ENCODE assay signal across 22 cellular contexts in the genomic region with DNA sequence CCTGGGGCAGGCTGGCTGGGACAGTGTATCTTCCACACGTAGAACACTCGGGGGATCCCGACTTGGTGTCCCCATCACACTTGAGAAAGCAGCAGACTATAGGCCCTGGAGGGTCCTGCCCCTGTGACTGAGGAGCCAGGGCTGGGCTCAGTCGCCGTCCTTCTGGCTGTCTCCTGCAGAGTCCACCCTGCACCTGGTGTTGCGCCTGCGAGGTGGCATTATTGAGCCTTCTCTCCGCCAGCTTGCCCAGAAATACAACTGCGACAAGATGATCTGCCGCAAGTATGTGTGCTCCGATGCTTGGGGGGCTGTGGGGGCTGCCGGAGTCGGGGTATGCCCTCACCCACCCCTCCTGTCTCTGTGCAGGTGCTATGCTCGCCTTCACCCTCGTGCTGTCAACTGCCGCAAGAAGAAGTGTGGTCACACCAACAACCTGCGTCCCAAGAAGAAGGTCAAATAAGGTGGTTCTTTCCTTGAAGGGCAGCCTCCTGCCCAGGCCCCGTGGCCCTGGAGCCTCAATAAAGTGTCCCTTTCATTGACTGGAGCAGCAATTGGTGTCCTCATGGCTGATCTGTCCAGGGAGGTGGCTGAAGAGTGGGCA. TPM values are rescaled to one million over a fixed set of nuclear protein-coding genes. Genes with fewer than 3 reads are reported as not detected.
A peak's percentile ranks its signal among the peaks of the same experiment; 100 is the strongest.
DNase-seq lines count a peak whose midpoint lies in the region; FAIRE-seq and TF ChIP-seq lines count a peak whose summit lies in the region.
"Had no signal": no experiment of that assay in that cellular context is flagged by ENCODE, and none has a peak within 500 bp of the region (broad histone marks: within the 10 kb centered on the region; RNA-seq: fewer than 3 reads in every experiment).

No MANE protein-coding gene starts in this region.

- peak overlapping the region in 4 of 7 donors; percentile 12 to 74 (median 44) for H3K4me3 Mint-ChIP-seq in CD8-positive, alpha-beta memory T cell
- peak overlapping the region; percentile 72 for H3K4me3 Mint-ChIP-seq in endothelial cell (ENCODE audit: unreplicated experiment)
- H3K4me3 Mint-ChIP-seq: GM23338 had no signal

- no peak for FAIRE-seq in frontal cortex (lab: Jason Lieb, UNC)
- FAIRE-seq: bronchial epithelial cell, endothelial cell of umbilical vein, small intestine had no signal

- no peak for DNase-seq in CD8-positive, alpha-beta memory T cell
- DNase-seq in NT2/D1 (ENCODE audit: low read depth, low spot score) (no peak), endothelial cell (ENCODE audit: low spot score) (no peak), suprapubic skin (ENCODE audit: low spot score in 2 of 2) (no peak), frontal cortex (ENCODE audit: low spot score in 2 of 2) (no peak)
- DNase-seq: activated CD4-positive, alpha-beta T cell treated with anti-CD3 and anti-CD28 coated beads for 1 hour; AML-193; Calu3; hypothalamus; mammary epithelial cell; naive thymus-derived CD4-positive, alpha-beta T cell; NCI-H1436; NCI-H2171 treated with DMSO at 0.1 percent for 48 hours; NCI-H748 treated with DMSO at 0.1 percent for 48 hours; small intestine; stimulated activated CD4-positive, alpha-beta T cell treated with anti-CD3 and anti-CD28 coated beads, Interleukin-4, amount 100 ng/mL, for 24 hours; substantia nigra had no signal

- no peak for TF ChIP-seq POLR2A in suprapubic skin (IDR thresholded peaks at IDR 0.05)

- no peak overlapping the region for H3K27ac ChIP-seq in CD8-positive, alpha-beta memory T cell (ENCODE audit: low read depth, low read length)
- no peak overlapping the region for H3K27ac ChIP-seq in suprapubic skin
- H3K27ac ChIP-seq: prostate gland, SJSA1 had no signal

- H3K4me1 Mint-ChIP-seq in CD8-positive, alpha-beta memory T cell: peaks cover 19 to 33% (median 22%) of the 10 kb centered on the region in 3 donors
- H3K4me1 Mint-ChIP-seq in endothelial cell (ENCODE audit: unreplicated experiment): peaks cover 9% of the 10 kb centered on the region

- no peaks in the 10 kb centered on the region for H3K9me3 ChIP-seq in CD8-positive, alpha-beta memory T cell (ENCODE audit: low read length)
- H3K9me3 ChIP-seq in NT2/D1 (ENCODE audit: insufficient read depth, low read length) (no peaks in the 10 kb centered on the region), suprapubic skin (no peaks in the 10 kb centered on the region)
- H3K9me3 ChIP-seq: prostate gland, SJSA1 had no signal

- H3K36me3 Mint-ChIP-seq in CD8-positive, alpha-beta memory T cell: peaks cover 0 to 67% (median 15%) of the 10 kb centered on the region in 3 donors
- H3K36me3 Mint-ChIP-seq in endothelial cell (ENCODE audit: low read depth, unreplicated experiment): peaks cover 19% of the 10 kb centered on the region

- H3K27ac Mint-ChIP-seq in CD8-positive, alpha-beta memory T cell: peak overlapping the region in 5 of 8 donors; percentile 43 to 71 (median 62)
- no peak overlapping the region for H3K27ac Mint-ChIP-seq in endothelial cell (ENCODE audit: unreplicated experiment)
- H3K27ac Mint-ChIP-seq: GM23338 had no signal

- POLR2A ChIA-PET in CD8-positive, alpha-beta memory T cell (lab: Charles Lee): no interaction called here

- no peak overlapping the region for H3K4me3 ChIP-seq in CD8-positive, alpha-beta memory T cell (ENCODE audit: low read length)
- H3K4me3 ChIP-seq in NT2/D1 (ENCODE audit: insufficient read length, low read depth) (no peak overlapping the region), suprapubic skin (no peak overlapping the region)
- H3K4me3 ChIP-seq: GM23338, prostate gland, SJSA1 had no signal

- H3K36me3 ChIP-seq in CD8-positive, alpha-beta memory T cell (ENCODE audit: insufficient read depth, low read length): peaks cover 32% of the 10 kb centered on the region
- H3K36me3 ChIP-seq in NT2/D1 (ENCODE audit: insufficient read depth, insufficient read length, low read length) (peaks cover 62% of the 10 kb centered on the region), suprapubic skin (peaks cover 46% of the 10 kb centered on the region)

- peaks cover 22% of the 10 kb centered on the region for H3K4me1 ChIP-seq in CD8-positive, alpha-beta memory T cell (ENCODE audit: insufficient read depth, low read length)
- H3K4me1 ChIP-seq in NT2/D1 (ENCODE audit: insufficient read depth, insufficient read length) (peaks cover 7% of the 10 kb centered on the region), suprapubic skin (peaks cover 19% of the 10 kb centered on the region)

- CTCF ChIA-PET in CD8-positive, alpha-beta memory T cell (lab: Charles Lee): no interaction called here

- H3K9me3 Mint-ChIP-seq in CD8-positive, alpha-beta memory T cell: no peaks in the 10 kb centered on the region
- no peaks in the 10 kb centered on the region for H3K9me3 Mint-ChIP-seq in endothelial cell (ENCODE audit: unreplicated experiment)
- H3K9me3 Mint-ChIP-seq: GM23338 had no signal

- no peaks in the 10 kb centered on the region for H3K27me3 ChIP-seq in CD8-positive, alpha-beta memory T cell (ENCODE audit: insufficient read depth, low read length, poor library complexity, severe bottlenecking)
- H3K27me3 ChIP-seq in NT2/D1 (ENCODE audit: insufficient read depth, insufficient read length) (no peaks in the 10 kb centered on the region), suprapubic skin (no peaks in the 10 kb centered on the region)
- H3K27me3 ChIP-seq: SJSA1 had no signal

- H3K9ac ChIP-seq in NT2/D1 (ENCODE audit: insufficient read length, low read depth): peak overlapping the region; percentile 0

- WGBS in suprapubic skin: 93% methylated on average over 15 of the region's 18 CpGs

- no peaks in the 10 kb centered on the region for H3K27me3 Mint-ChIP-seq in CD8-positive, alpha-beta memory T cell
- peaks cover 6% of the 10 kb centered on the region for H3K27me3 Mint-ChIP-seq in endothelial cell (ENCODE audit: unreplicated experiment)

- no peak for TF ChIP-seq EP300 in suprapubic skin (IDR thresholded peaks at IDR 0.05)

- TF ChIP-seq CTCF in endothelial cell (IDR thresholded peaks at IDR 0.05; ENCODE audit: unreplicated experiment) (no peak), suprapubic skin (IDR thresholded peaks at IDR 0.05) (no peak)

RNA-seq across cellular contexts. Expression of gene UBA52, which starts 3.1 kb away (rescaled TPM):
- 1,000 to 10,000 TPM; 1,684 to 1,700 TPM for total RNA-seq in CD8-positive, alpha-beta memory T cell
- polyA plus RNA-seq in CD8-positive, alpha-beta memory T cell: 1,487 TPM
- total RNA-seq in endothelial cell (ENCODE audit: unreplicated experiment) (1,465 TPM), suprapubic skin (1,000 to 10,000 TPM in 1 of 4 donors, 100 to 1,000 TPM in 3; 405 to 1,087 (median 865) TPM), frontal cortex (742 TPM)

RNA-seq across cellular contexts. Expression of gene REX1BD, which starts 13.8 kb away (rescaled TPM):
- 100 to 1,000 TPM; 107 to 110 TPM for total RNA-seq in CD8-positive, alpha-beta memory T cell
- polyA plus RNA-seq in CD8-positive, alpha-beta memory T cell: 169 TPM
- total RNA-seq in endothelial cell (ENCODE audit: unreplicated experiment) (88.8 TPM), suprapubic skin (10 to 100 TPM; 77.0 to 86.7 (median 82.6) TPM), frontal cortex (17.1 TPM)

RNA-seq across cellular contexts. Expression of gene KXD1, which starts 17.1 kb away (rescaled TPM):
- 100 to 1,000 TPM; 127 to 128 TPM for total RNA-seq in CD8-positive, alpha-beta memory T cell
- polyA plus RNA-seq in CD8-positive, alpha-beta memory T cell: 84.4 TPM
- 105 TPM for total RNA-seq in endothelial cell (ENCODE audit: unreplicated experiment)
- total RNA-seq in suprapubic skin: 100 to 1,000 TPM in 1 of 4 donors, 10 to 100 TPM in 3; 72.4 to 107 (median 89.4) TPM
- 14.7 TPM for total RNA-seq in frontal cortex

RNA-seq across cellular contexts. Expression of gene FKBP8, which starts 31.4 kb away (rescaled TPM):
- 100 to 1,000 TPM; 161 to 170 TPM for total RNA-seq in CD8-positive, alpha-beta memory T cell
- 138 TPM for polyA plus RNA-seq in CD8-positive, alpha-beta memory T cell
- 229 TPM for total RNA-seq in endothelial cell (ENCODE audit: unreplicated experiment)
- total RNA-seq in suprapubic skin: 100 to 1,000 TPM; 194 to 217 (median 203) TPM
- 178 TPM for total RNA-seq in frontal cortex

RNA-seq across cellular contexts. Expression of gene CRLF1, which starts 31.8 kb away (rescaled TPM):
- total RNA-seq in CD8-positive, alpha-beta memory T cell: not detected
- not detected for polyA plus RNA-seq in CD8-positive, alpha-beta memory T cell
- 0.74 TPM for total RNA-seq in endothelial cell (ENCODE audit: unreplicated experiment)
- 10 to 100 TPM; 21.2 to 65.5 (median 47.9) TPM for total RNA-seq in suprapubic skin
- total RNA-seq in frontal cortex: 2.4 TPM
- total RNA-seq: Calu3; endothelial cell of umbilical vein; naive thymus-derived CD4-positive, alpha-beta T cell had no signal
